In genomic region chr3:127304121-127304744, GRCh38 we compare ENCODE assay signal across 9 cellular contexts. TPM values are rescaled to one million over a fixed set of nuclear protein-coding genes. Genes with fewer than 3 reads are reported as not detected.
A peak's percentile ranks its signal among the peaks of the same experiment; 100 is the strongest.
DNase-seq lines count a peak whose midpoint lies in the region; ATAC-seq, FAIRE-seq and TF ChIP-seq lines count a peak whose summit lies in the region.
"Had no signal": no experiment of that assay in that cellular context is flagged by ENCODE, and none has a peak within 500 bp of the region (broad histone marks: within the 10 kb centered on the region; RNA-seq: fewer than 3 reads in every experiment).

No MANE protein-coding gene starts in this region.

- H3K36me3 Mint-ChIP-seq in glutamatergic neuron (ENCODE audit: unreplicated experiment) = peaks cover 13% of the 10 kb centered on the region

- H3K27me3 Mint-ChIP-seq in glutamatergic neuron (ENCODE audit: unreplicated experiment) = peaks cover 2% of the 10 kb centered on the region

- H3K9me3 ChIP-seq in HEK293 (ENCODE audit: control insufficient read depth, insufficient read depth, low read depth, low read length) = no peaks in the 10 kb centered on the region
- no peaks in the 10 kb centered on the region for H3K9me3 ChIP-seq in pancreas

- FAIRE-seq in pancreas (lab: Jason Lieb, UNC) = no peak
- FAIRE-seq in GM12891 (lab: Jason Lieb, UNC) = no peak

- no peak overlapping the region for H3K4me3 Mint-ChIP-seq in glutamatergic neuron (ENCODE audit: unreplicated experiment)

- no peak for TF ChIP-seq POLR2A in GM12891 (IDR thresholded peaks at IDR 0.05; ENCODE audit: low read depth, low read length)

- H3K4me1 ChIP-seq in HEK293 (ENCODE audit: control insufficient read depth, insufficient read depth, low read length) = no peaks in the 10 kb centered on the region
- peaks cover 0 to 3% (median 0%) of the 10 kb centered on the region in 3 donors for H3K4me1 ChIP-seq in pancreas

- WGBS in pancreas, 2 donors = 26 to 31% methylated on average over 25 of the region's 25 CpGs

- H3K36me3 ChIP-seq in HEK293 (ENCODE audit: control insufficient read depth in 2 of 2, insufficient read depth in 1 of 2, low read length in 2 of 2) (no peaks in the 10 kb centered on the region), pancreas (no peaks in the 10 kb centered on the region)

- no peak overlapping the region for H3K27ac ChIP-seq in HEK293 (ENCODE audit: extremely low read depth, low read depth, low read length)
- no peak overlapping the region for H3K27ac ChIP-seq in pancreas

- CTCF ChIA-PET in HEK293 (lab: Yijun Ruan, JAX) = interaction anchor here (0.6 to 1.1 kb wide), 2 partner anchors 68 to 70 kb away, joined by 3 read pairs; no protein-coding TSS in a partner anchor

- intact Hi-C loops in pancreas (cut with DNase I) = no loop called here
- intact Hi-C loops in sciatic nerve (cut with DNase I) = no loop called here

- no peaks in the 10 kb centered on the region for H3K27me3 ChIP-seq in pancreas

- H3K4me1 Mint-ChIP-seq in glutamatergic neuron (ENCODE audit: low read depth, unreplicated experiment) = no peaks in the 10 kb centered on the region

- peaks cover 3% of the 10 kb centered on the region for H3K9me3 Mint-ChIP-seq in glutamatergic neuron (ENCODE audit: unreplicated experiment)

- TF ChIP-seq CTCF in HEK293 (tag by site-specific recombination; IDR thresholded peaks at IDR 0.05) (no peak), pancreas (IDR thresholded peaks at IDR 0.05) (no peak), glutamatergic neuron (IDR thresholded peaks at IDR 0.05; ENCODE audit: partially characterized antibody, unreplicated experiment) (no peak)

- no peak overlapping the region for H3K27ac Mint-ChIP-seq in glutamatergic neuron (ENCODE audit: unreplicated experiment)

- H3K4me3 ChIP-seq in HEK293 (ENCODE audit: low read depth, low read length) = no peak overlapping the region
- peak overlapping the region in 1 of 4 donors; percentile 25 for H3K4me3 ChIP-seq in pancreas

- POLR2A ChIA-PET in HEK293 (lab: Yijun Ruan, JAX) = no interaction called here

- DNase-seq in NCI-H2081 (lab: John Stamatoyannopoulos, UW) (peak; percentile 99), pancreas (peak; percentile 69 to 86 (median 74)), GM12891 (ENCODE audit: insufficient read length, low spot score) (no peak), sciatic nerve (ENCODE audit: low spot score) (no peak), glutamatergic neuron (no peak)
- DNase-seq in stimulated activated CD4-positive, alpha-beta T cell treated with anti-CD3 and anti-CD28 coated beads, Interleukin-15, amount 100 ng/mL, for 24 hours = no peak

- ATAC-seq in SK-N-SH treated with all-trans-retinoic acid at 6 μM for 48 hours = peak; percentile 90
- peak; percentile 90 to 95 (median 92) for ATAC-seq in pancreas
- ATAC-seq in sciatic nerve = no peak

TF ChIP-seq in HEK293, 187 proteins besides CTCF, POLR2A, EP300 and RAD21:
- TF ChIP-seq KLF9 (tag by site-specific recombination; IDR thresholded peaks at IDR 0.05; ENCODE audit: low read depth) (0 out of 2 replicates have a peak, but pooled peaks have one; percentile 37), ZBTB26 (tag by site-specific recombination; optimal IDR thresholded peaks at IDR 0.05) (peak; percentile 28), ZNF140 (tag by site-specific recombination; IDR thresholded peaks at IDR 0.05) (no peak)

TF ChIP-seq in SK-N-SH treated with all-trans-retinoic acid at 6 μM for 48 hours, 23 proteins besides CTCF, POLR2A, EP300 and RAD21:
- TF ChIP-seq ZNF70 (CRISPR knock-in tag; IDR thresholded peaks at IDR 0.05) (no peak), ZNF8 (CRISPR knock-in tag; IDR thresholded peaks at IDR 0.05) (no peak), ARNTL (CRISPR knock-in tag; IDR thresholded peaks at IDR 0.05; ENCODE audit: borderline replicate concordance, low read depth) (no peak), POU6F1 (CRISPR knock-in tag; IDR thresholded peaks at IDR 0.05; ENCODE audit: borderline replicate concordance, low read depth) (no peak), OSR1 (CRISPR knock-in tag; IDR thresholded peaks at IDR 0.05) (no peak), ZFP3 (CRISPR knock-in tag; IDR thresholded peaks at IDR 0.05) (no peak), ZC3H10 (CRISPR knock-in tag; IDR thresholded peaks at IDR 0.05) (no peak)

TF ChIP-seq in GM12891, 5 proteins besides CTCF, POLR2A, EP300 and RAD21:
- TF ChIP-seq PAX5 (IDR thresholded peaks at IDR 0.05; ENCODE audit: insufficient read depth, low read length, severe bottlenecking) (no peak), TAF1 (IDR thresholded peaks at IDR 0.05; ENCODE audit: low read depth, low read length) (no peak), POLR2AphosphoS5 (IDR thresholded peaks at IDR 0.05; ENCODE audit: low read depth, low read length) (no peak), POU2F2 (IDR thresholded peaks at IDR 0.05; ENCODE audit: low read depth, low read length) (no peak), SPI1 (IDR thresholded peaks at IDR 0.05; ENCODE audit: low read depth, low read length) (no peak)

RNA-seq across cellular contexts. Expression of gene PRR20G, which starts 16.4 kb away (rescaled TPM):
- not detected for total RNA-seq in pancreas
- polyA plus RNA-seq in pancreas = not detected
- not detected for polyA plus RNA-seq in GM12891 (2012; ENCODE audit: low read depth, missing spikeins)
- not detected for total RNA-seq in sciatic nerve
- total RNA-seq in glutamatergic neuron (ENCODE audit: unreplicated experiment) = not detected
- total RNA-seq: urinary bladder had no signal
- polyA plus RNA-seq: urinary bladder had no signal

Comparison
In these comparisons a context has a peak if more than half of its experiments do, and no peak if none do; other contexts are left out.
1. DNase-seq: peak in NCI-H2081 (2 of 2) and pancreas (6 of 6); none in GM12891 (single experiment), stimulated activated CD4-positive, alpha-beta T cell treated with anti-CD3 and anti-CD28 coated beads, Interleukin-15, amount 100 ng/mL, for 24 hours (single experiment), sciatic nerve (single experiment) and glutamatergic neuron (single experiment).